ENCODE assay signal across 9 cellular contexts in the genomic region with DNA sequence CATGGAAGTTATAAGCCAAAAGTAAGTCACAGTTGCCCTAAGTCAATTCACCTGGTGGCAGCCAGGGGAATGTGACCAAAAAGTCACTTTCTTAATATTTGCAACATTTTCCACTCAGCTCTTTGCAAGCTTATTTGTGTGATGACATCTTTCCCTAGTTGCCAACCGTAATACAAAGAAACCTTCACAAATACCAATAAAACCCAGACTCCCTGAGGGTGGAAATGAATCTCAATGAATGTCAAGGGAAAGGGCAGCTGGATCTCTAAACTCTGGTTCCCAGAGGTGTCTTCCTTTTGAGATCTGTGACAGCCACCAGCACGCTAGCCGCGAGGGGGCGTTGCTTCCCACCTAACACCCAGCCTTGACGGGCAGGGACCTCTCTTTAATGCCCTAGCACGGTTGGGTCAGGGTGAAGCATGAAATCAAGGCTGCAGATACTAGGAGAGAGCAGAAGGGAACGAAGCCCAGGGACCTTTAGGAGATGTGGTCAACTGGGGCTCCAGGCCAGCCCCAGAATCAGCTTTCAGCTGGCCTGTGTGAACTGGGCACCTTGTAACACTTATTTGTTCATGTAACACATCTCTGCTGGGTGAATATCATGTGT.
DNase-seq lines count a peak whose midpoint lies in the region; ATAC-seq, FAIRE-seq and TF ChIP-seq lines count a peak whose summit lies in the region.
"Had no signal": no experiment of that assay in that cellular context is flagged by ENCODE, and none has a peak within 500 bp of the region (broad histone marks: within the 10 kb centered on the region; RNA-seq: fewer than 3 reads in every experiment).

No MANE protein-coding gene starts in this region.

- no peak overlapping the region for H3K27ac Mint-ChIP-seq in astrocyte (ENCODE audit: unreplicated experiment)
- H3K27ac Mint-ChIP-seq: nephron had no signal

- dilution Hi-C loops in keratinocyte (cut with MboI; ENCODE audit: extremely low pct_ligation_motif_present, low sequenced_read_pairs), result no loop called here

- H2AFZ ChIP-seq in astrocyte (ENCODE audit: low read depth, low read length) (no peak overlapping the region), keratinocyte (ENCODE audit: control insufficient read depth, low read length) (no peak overlapping the region)

- H3K36me3 ChIP-seq in astrocyte (ENCODE audit: insufficient read depth, low read length) (no peaks in the 10 kb centered on the region), keratinocyte (ENCODE audit: control insufficient read depth in 2 of 2, extremely low read depth in 1 of 2, insufficient read depth in 2 of 2, low read length in 2 of 2) (no peaks in the 10 kb centered on the region), stomach (no peaks in the 10 kb centered on the region)

- H3K27me3 Mint-ChIP-seq in astrocyte (ENCODE audit: low read depth, unreplicated experiment), result peaks cover 8% of the 10 kb centered on the region

- TF ChIP-seq POLR2A in stomach (IDR thresholded peaks at IDR 0.05), result no peak

- H3K4me3 ChIP-seq in astrocyte (ENCODE audit: insufficient read depth, low read depth, low read length), result no peak overlapping the region
- no peak overlapping the region for H3K4me3 ChIP-seq in keratinocyte (ENCODE audit: control insufficient read depth in 2 of 3, extremely low read depth in 1 of 3, insufficient read depth in 2 of 3, low read depth in 1 of 3, low read length in 3 of 3)
- no peak overlapping the region for H3K4me3 ChIP-seq in stomach

- H3K36me3 Mint-ChIP-seq in astrocyte (ENCODE audit: low read depth, unreplicated experiment), result no peaks in the 10 kb centered on the region

- H4K20me1 ChIP-seq in astrocyte (ENCODE audit: insufficient read depth, low read length) (no peaks in the 10 kb centered on the region), keratinocyte (ENCODE audit: control insufficient read depth, extremely low read depth, insufficient read depth, low read length) (no peaks in the 10 kb centered on the region)

- H3K27me3 ChIP-seq in astrocyte (ENCODE audit: insufficient read depth, low read length) (no peaks in the 10 kb centered on the region), keratinocyte (ENCODE audit: control insufficient read depth, extremely low read depth, insufficient read depth, low read length) (no peaks in the 10 kb centered on the region), stomach (no peaks in the 10 kb centered on the region)

- intact Hi-C loops in stomach (cut with DNase I; ENCODE audit: low total_unique reads), result no loop called here

- H3K9ac ChIP-seq in astrocyte (ENCODE audit: low read length), result no peak overlapping the region
- H3K9ac ChIP-seq in keratinocyte (ENCODE audit: control insufficient read depth, extremely low read depth, insufficient read depth, low read length), result no peak overlapping the region

- TF ChIP-seq CTCF in astrocyte (IDR thresholded peaks at IDR 0.05; ENCODE audit: insufficient read depth, low read depth, low read length) (peak; percentile 62), keratinocyte (optimal IDR thresholded peaks at IDR 0.05 in 1 of 3, IDR thresholded peaks at IDR 0.05 in 1 of 3, conservative IDR thresholded peaks at IDR 0.05 in 1 of 3; ENCODE audit: extremely low read depth in 1 of 3, insufficient read depth in 2 of 3, low read length in 3 of 3) (peak; percentile 48 to 80 (median 67)), stomach (IDR thresholded peaks at IDR 0.05) (peak in 5 of 7 experiments; percentile 18 to 59 (median 24))

- peak; percentile 48 for DNase-seq in D341Med (ENCODE audit: low spot score)
- DNase-seq in H4 (ENCODE audit: low spot score), result peak; percentile 21
- DNase-seq in RPMI8226, result peak; percentile 27
- DNase-seq in astrocyte (ENCODE audit: low read depth), result peak; percentile 25
- no peak for DNase-seq in keratinocyte (ENCODE audit: low read depth, low spot score)
- DNase-seq in stomach, result peak; percentile 80
- DNase-seq in GF-D8 (lab: John Stamatoyannopoulos, UW), result no peak

- peaks cover 2% of the 10 kb centered on the region for H3K9me3 Mint-ChIP-seq in astrocyte (ENCODE audit: unreplicated experiment)
- H3K9me3 Mint-ChIP-seq: nephron had no signal

- no peak overlapping the region for H3K4me3 Mint-ChIP-seq in astrocyte (ENCODE audit: unreplicated experiment)
- H3K4me3 Mint-ChIP-seq: nephron had no signal

- no peaks in the 10 kb centered on the region for H3K9me1 ChIP-seq in keratinocyte (ENCODE audit: control insufficient read depth, extremely low read depth, insufficient read depth, low read length)

- ATAC-seq in HG03521 (IDR thresholded peaks at IDR 0.05; ENCODE audit: unreplicated experiment), result no peak

- FAIRE-seq in astrocyte (lab: Jason Lieb, UNC) (no peak), keratinocyte (lab: Jason Lieb, UNC) (no peak)

- H3K4me1 ChIP-seq in astrocyte (ENCODE audit: insufficient read depth, low read length) (no peaks in the 10 kb centered on the region), keratinocyte (ENCODE audit: control insufficient read depth, extremely low read depth, insufficient read depth, low read length) (no peaks in the 10 kb centered on the region), stomach (no peaks in the 10 kb centered on the region)

- H3K4me1 Mint-ChIP-seq in astrocyte (ENCODE audit: low read depth, unreplicated experiment), result no peaks in the 10 kb centered on the region
- H3K4me1 Mint-ChIP-seq: nephron had no signal

- TF ChIP-seq EP300 in stomach (IDR thresholded peaks at IDR 0.05), result no peak

- no peak overlapping the region for H3K4me2 ChIP-seq in astrocyte (ENCODE audit: low read length)
- H3K4me2 ChIP-seq in keratinocyte (ENCODE audit: control insufficient read depth, extremely low read depth, insufficient read depth, low read depth, low read length), result no peak overlapping the region

- H3K79me2 ChIP-seq in astrocyte (ENCODE audit: insufficient read depth, low read length) (no peaks in the 10 kb centered on the region), keratinocyte (ENCODE audit: control insufficient read depth, insufficient read depth, low read length) (no peaks in the 10 kb centered on the region)

- H3K27ac ChIP-seq in astrocyte (ENCODE audit: low read depth, low read length) (no peak overlapping the region), keratinocyte (ENCODE audit: control insufficient read depth, insufficient read depth, low read length) (no peak overlapping the region), stomach (no peak overlapping the region)

- 7 to 15% (median 12%) methylated on average over 8 of the region's 8 CpGs for WGBS in stomach, 5 donors

- no peaks in the 10 kb centered on the region for H3K9me3 ChIP-seq in astrocyte (ENCODE audit: insufficient read depth, low read depth, low read length)
- H3K9me3 ChIP-seq in keratinocyte (ENCODE audit: control insufficient read depth, low read depth, low read length), result no peaks in the 10 kb centered on the region
- no peaks in the 10 kb centered on the region for H3K9me3 ChIP-seq in stomach

Comparison
In these comparisons a context has a peak if more than half of its experiments do, and no peak if none do; other contexts are left out.
1. DNase-seq: peak in D341Med (single experiment), H4 (single experiment), RPMI8226 (single experiment), astrocyte (single experiment) and stomach (single experiment); none in keratinocyte (single experiment) and GF-D8 (single experiment).
2. Peak in every context shown above with its lines, with median percentiles within 50 percentile points of each other: CTCF ChIP-seq.